ENCODE assay signal across 20 cellular contexts in genomic region chr10:126137557-126138221, GRCh38.
"Had no signal": no experiment of that assay in that cellular context is flagged by ENCODE, and none has a peak within 500 bp of the region (broad histone marks: within the 10 kb centered on the region; RNA-seq: fewer than 3 reads in every experiment).

No MANE protein-coding gene starts in this region.

- H3K4me3 ChIP-seq: ascending aorta, coronary artery, esophagus squamous epithelium, gastrocnemius medialis, heart right ventricle, left ventricle myocardium inferior, right atrium auricular region, suprapubic skin had no signal

- H3K27ac ChIP-seq: ascending aorta, coronary artery, esophagus squamous epithelium, gastrocnemius medialis, heart right ventricle, left ventricle myocardium inferior, right atrium auricular region, suprapubic skin had no signal

- H3K36me3 ChIP-seq: ascending aorta, esophagus squamous epithelium, gastrocnemius medialis, heart right ventricle, left ventricle myocardium inferior, right atrium auricular region, suprapubic skin had no signal

- FAIRE-seq: endothelial cell of umbilical vein, islet of Langerhans, small intestine had no signal

- H3K4me1 ChIP-seq: ascending aorta, esophagus squamous epithelium, gastrocnemius medialis, right atrium auricular region, suprapubic skin had no signal

- H3K9me3 ChIP-seq: esophagus squamous epithelium, gastrocnemius medialis, left ventricle myocardium inferior, right atrium auricular region, suprapubic skin had no signal

- DNase-seq: activated B cell treated with CpG ODN at 0.5 μM for 24 hours; activated CD4-positive, alpha-beta T cell treated with anti-CD3 and anti-CD28 coated beads, Interleukin-2, amount 10 ng/mL, durations not matched to agents 7 days and 5 days; activated CD8-positive, alpha-beta memory T cell treated with anti-CD3 and anti-CD28 coated beads for 24 hours; activated naive CD4-positive, alpha-beta T cell treated with anti-CD3 and anti-CD28 coated beads for 36 hours; activated naive CD8-positive, alpha-beta T cell treated with anti-CD3 and anti-CD28 coated beads, Interleukin-2, amount 50 U/mL, for 24 hours; caudate nucleus; esophagus squamous epithelium; gastrocnemius medialis; heart right ventricle; left ventricle myocardium inferior; mesenchymal stem cell; naive thymus-derived CD8-positive, alpha-beta T cell; posterior cingulate gyrus; small intestine had no signal

- H3K27me3 ChIP-seq: ascending aorta, esophagus squamous epithelium, gastrocnemius medialis, heart right ventricle, right atrium auricular region, suprapubic skin had no signal
